ENCODE assay signal across 1 cellular context in the genomic region with DNA sequence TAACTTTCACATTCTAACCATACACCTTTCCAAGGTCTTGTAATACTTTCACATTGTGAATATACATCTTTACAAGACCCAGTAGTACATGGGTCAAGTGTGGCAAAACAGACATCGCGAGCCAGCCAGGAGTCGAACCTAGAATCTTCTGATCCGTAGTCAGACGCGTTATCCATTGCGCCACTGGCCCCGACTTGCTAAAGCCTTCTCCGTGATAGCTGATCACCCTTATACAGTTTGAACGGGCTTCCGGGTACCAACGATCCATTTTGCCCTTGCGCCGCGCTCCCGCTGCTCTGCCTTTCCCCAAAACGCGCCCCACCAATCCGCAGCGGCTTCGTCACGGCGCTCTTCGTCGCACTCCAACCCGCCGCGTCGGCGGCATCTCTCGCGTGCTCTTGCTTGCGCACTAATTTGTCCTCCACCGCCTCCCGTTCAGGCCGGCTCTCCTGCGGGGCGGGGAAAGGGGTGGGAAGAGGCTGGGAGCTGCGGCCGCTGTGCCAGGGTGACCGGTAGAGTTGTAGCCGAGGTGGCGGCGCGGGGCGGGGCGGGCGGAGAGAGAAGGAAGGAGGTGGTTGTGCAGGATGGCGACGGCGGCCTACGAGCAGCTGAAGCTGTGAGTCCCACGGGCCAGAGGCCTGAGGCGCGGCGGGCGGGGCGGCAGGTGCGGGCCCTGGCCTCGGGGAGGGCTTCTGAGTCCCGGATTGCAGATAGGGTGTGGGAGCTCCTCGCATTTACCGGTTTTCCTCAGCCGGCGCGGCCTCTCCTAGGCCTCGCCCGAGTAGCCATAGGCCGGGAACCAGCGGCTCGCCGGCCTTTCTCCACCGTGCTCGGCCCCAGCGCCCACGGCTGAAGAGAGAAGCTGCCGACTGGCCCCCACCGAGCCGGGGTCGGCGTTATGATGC.
A peak's percentile ranks its signal among the peaks of the same experiment; 100 is the strongest.
TF ChIP-seq lines count a peak whose summit lies in the region.

A gene with protein sequence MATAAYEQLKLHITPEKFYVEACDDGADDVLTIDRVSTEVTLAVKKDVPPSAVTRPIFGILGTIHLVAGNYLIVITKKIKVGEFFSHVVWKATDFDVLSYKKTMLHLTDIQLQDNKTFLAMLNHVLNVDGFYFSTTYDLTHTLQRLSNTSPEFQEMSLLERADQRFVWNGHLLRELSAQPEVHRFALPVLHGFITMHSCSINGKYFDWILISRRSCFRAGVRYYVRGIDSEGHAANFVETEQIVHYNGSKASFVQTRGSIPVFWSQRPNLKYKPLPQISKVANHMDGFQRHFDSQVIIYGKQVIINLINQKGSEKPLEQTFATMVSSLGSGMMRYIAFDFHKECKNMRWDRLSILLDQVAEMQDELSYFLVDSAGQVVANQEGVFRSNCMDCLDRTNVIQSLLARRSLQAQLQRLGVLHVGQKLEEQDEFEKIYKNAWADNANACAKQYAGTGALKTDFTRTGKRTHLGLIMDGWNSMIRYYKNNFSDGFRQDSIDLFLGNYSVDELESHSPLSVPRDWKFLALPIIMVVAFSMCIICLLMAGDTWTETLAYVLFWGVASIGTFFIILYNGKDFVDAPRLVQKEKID (plus strand): TSS at position 515 of the 905 bp plus-strand sequence. CDS start 70 bp downstream, at position 585.

TF ChIP-seq in GM12878, 131 proteins besides CTCF, POLR2A, EP300 and RAD21 (continued from another document and continues in another):
- TF ChIP-seq, protein P1, sequence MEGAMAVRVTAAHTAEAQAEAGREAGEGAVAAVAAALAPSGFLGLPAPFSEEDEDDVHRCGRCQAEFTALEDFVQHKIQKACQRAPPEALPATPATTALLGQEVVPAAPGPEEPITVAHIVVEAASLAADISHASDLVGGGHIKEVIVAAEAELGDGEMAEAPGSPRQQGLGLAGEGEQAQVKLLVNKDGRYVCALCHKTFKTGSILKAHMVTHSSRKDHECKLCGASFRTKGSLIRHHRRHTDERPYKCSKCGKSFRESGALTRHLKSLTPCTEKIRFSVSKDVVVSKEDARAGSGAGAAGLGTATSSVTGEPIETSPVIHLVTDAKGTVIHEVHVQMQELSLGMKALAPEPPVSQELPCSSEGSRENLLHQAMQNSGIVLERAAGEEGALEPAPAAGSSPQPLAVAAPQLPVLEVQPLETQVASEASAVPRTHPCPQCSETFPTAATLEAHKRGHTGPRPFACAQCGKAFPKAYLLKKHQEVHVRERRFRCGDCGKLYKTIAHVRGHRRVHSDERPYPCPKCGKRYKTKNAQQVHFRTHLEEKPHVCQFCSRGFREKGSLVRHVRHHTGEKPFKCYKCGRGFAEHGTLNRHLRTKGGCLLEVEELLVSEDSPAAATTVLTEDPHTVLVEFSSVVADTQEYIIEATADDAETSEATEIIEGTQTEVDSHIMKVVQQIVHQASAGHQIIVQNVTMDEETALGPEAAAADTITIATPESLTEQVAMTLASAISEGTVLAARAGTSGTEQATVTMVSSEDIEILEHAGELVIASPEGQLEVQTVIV (IDR thresholded peaks at IDR 0.05; ENCODE audit: borderline replicate concordance, partially characterized antibody), result peak; percentile 74
- TF ChIP-seq BRCA1 (IDR thresholded peaks at IDR 0.05; ENCODE audit: low read depth, low read length) (0 out of 2 replicates have a peak, but pooled peaks have one; percentile 44), SP1 (IDR thresholded peaks at IDR 0.05; ENCODE audit: low read depth, low read length) (peak; percentile 48), NRF1 (conservative IDR thresholded peaks at IDR 0.05; ENCODE audit: low read depth, low read length) (0 out of 2 replicates have a peak, but pooled peaks have one; percentile 30), RFX5 (IDR thresholded peaks at IDR 0.05; ENCODE audit: low read depth, low read length) (peak; percentile 92), CREM (IDR thresholded peaks at IDR 0.05; ENCODE audit: low read depth) (peak; percentile 95), SRF (IDR thresholded peaks at IDR 0.05; ENCODE audit: low read depth in 2 of 2, low read length in 2 of 2) (0 out of 4 replicates have a peak, but pooled peaks of 1 of the 2 experiments have one; percentile 5), RELA (IDR thresholded peaks at IDR 0.05; ENCODE audit: borderline replicate concordance, partially characterized antibody) (peak; percentile 33), TAF1 (IDR thresholded peaks at IDR 0.05; ENCODE audit: borderline replicate concordance, low read depth, low read length) (peak; percentile 70; the same call in 1 of the 2 replicates), FOXM1 (IDR thresholded peaks at IDR 0.05; ENCODE audit: low read depth, low read length) (no peak; the same call in 1 of the 2 replicates), EED (IDR thresholded peaks at IDR 0.05; ENCODE audit: low read depth) (peak; percentile 58), JUND (IDR thresholded peaks at IDR 0.05; ENCODE audit: low read depth, low read length) (no peak), ZNF622 (IDR thresholded peaks at IDR 0.05) (no peak), ZBED1 (IDR thresholded peaks at IDR 0.05; ENCODE audit: borderline replicate concordance) (peak; percentile 79; the same call in 1 of the 2 replicates), POU2F2 (IDR thresholded peaks at IDR 0.05; ENCODE audit: borderline replicate concordance, low read depth, low read length) (peak; percentile 58; the same call in 1 of the 3 replicates), SIN3A (IDR thresholded peaks at IDR 0.05; ENCODE audit: low read depth, low read length) (no peak), CHD2 (IDR thresholded peaks at IDR 0.05; ENCODE audit: borderline replicate concordance, low read depth, low read length) (peak; percentile 91), ETV6 (conservative IDR thresholded peaks at IDR 0.05 in 1 of 2, IDR thresholded peaks at IDR 0.05 in 1 of 2; ENCODE audit: borderline replicate concordance in 1 of 2, low read depth in 1 of 2) (peak in 1 of 2 experiments; percentile 50; a peak in 1 of 4 replicates), BACH1 (IDR thresholded peaks at IDR 0.05; ENCODE audit: borderline replicate concordance) (peak; percentile 17), CBX5 (IDR thresholded peaks at IDR 0.05; ENCODE audit: low read depth) (peak; percentile 88; the same call in 1 of the 2 replicates), HDAC6 (IDR thresholded peaks at IDR 0.05; ENCODE audit: unreplicated experiment) (no peak), POLR2AphosphoS5 (IDR thresholded peaks at IDR 0.05; ENCODE audit: low read length) (peak; percentile 60; the same call in 1 of the 2 replicates), EGR1 (IDR thresholded peaks at IDR 0.05; ENCODE audit: borderline replicate concordance in 1 of 2, low read depth in 2 of 2, low read length in 2 of 2) (peak; percentile 14 to 22; a peak in 1 of 3 replicates), STAT3 (IDR thresholded peaks at IDR 0.05; ENCODE audit: low read depth, low read length) (no peak)
- TF ChIP-seq, protein P2, sequence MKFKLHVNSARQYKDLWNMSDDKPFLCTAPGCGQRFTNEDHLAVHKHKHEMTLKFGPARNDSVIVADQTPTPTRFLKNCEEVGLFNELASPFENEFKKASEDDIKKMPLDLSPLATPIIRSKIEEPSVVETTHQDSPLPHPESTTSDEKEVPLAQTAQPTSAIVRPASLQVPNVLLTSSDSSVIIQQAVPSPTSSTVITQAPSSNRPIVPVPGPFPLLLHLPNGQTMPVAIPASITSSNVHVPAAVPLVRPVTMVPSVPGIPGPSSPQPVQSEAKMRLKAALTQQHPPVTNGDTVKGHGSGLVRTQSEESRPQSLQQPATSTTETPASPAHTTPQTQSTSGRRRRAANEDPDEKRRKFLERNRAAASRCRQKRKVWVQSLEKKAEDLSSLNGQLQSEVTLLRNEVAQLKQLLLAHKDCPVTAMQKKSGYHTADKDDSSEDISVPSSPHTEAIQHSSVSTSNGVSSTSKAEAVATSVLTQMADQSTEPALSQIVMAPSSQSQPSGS (IDR thresholded peaks at IDR 0.05; ENCODE audit: low read length), result no peak
- TF ChIP-seq, protein P3, sequence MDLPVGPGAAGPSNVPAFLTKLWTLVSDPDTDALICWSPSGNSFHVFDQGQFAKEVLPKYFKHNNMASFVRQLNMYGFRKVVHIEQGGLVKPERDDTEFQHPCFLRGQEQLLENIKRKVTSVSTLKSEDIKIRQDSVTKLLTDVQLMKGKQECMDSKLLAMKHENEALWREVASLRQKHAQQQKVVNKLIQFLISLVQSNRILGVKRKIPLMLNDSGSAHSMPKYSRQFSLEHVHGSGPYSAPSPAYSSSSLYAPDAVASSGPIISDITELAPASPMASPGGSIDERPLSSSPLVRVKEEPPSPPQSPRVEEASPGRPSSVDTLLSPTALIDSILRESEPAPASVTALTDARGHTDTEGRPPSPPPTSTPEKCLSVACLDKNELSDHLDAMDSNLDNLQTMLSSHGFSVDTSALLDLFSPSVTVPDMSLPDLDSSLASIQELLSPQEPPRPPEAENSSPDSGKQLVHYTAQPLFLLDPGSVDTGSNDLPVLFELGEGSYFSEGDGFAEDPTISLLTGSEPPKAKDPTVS (IDR thresholded peaks at IDR 0.05; ENCODE audit: low read depth, low read length), result 0 out of 2 replicates have a peak, but pooled peaks have one; percentile 5
- TF ChIP-seq, protein P4, sequence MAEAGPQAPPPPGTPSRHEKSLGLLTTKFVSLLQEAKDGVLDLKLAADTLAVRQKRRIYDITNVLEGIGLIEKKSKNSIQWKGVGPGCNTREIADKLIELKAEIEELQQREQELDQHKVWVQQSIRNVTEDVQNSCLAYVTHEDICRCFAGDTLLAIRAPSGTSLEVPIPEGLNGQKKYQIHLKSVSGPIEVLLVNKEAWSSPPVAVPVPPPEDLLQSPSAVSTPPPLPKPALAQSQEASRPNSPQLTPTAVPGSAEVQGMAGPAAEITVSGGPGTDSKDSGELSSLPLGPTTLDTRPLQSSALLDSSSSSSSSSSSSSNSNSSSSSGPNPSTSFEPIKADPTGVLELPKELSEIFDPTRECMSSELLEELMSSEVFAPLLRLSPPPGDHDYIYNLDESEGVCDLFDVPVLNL (IDR thresholded peaks at IDR 0.05; ENCODE audit: low read depth, low read length), result 0 out of 2 replicates have a peak, but pooled peaks have one; percentile 44
- TF ChIP-seq, protein P5, sequence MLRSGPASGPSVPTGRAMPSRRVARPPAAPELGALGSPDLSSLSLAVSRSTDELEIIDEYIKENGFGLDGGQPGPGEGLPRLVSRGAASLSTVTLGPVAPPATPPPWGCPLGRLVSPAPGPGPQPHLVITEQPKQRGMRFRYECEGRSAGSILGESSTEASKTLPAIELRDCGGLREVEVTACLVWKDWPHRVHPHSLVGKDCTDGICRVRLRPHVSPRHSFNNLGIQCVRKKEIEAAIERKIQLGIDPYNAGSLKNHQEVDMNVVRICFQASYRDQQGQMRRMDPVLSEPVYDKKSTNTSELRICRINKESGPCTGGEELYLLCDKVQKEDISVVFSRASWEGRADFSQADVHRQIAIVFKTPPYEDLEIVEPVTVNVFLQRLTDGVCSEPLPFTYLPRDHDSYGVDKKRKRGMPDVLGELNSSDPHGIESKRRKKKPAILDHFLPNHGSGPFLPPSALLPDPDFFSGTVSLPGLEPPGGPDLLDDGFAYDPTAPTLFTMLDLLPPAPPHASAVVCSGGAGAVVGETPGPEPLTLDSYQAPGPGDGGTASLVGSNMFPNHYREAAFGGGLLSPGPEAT (IDR thresholded peaks at IDR 0.05; ENCODE audit: low read depth), result peak; percentile 86
- TF ChIP-seq, protein P6, sequence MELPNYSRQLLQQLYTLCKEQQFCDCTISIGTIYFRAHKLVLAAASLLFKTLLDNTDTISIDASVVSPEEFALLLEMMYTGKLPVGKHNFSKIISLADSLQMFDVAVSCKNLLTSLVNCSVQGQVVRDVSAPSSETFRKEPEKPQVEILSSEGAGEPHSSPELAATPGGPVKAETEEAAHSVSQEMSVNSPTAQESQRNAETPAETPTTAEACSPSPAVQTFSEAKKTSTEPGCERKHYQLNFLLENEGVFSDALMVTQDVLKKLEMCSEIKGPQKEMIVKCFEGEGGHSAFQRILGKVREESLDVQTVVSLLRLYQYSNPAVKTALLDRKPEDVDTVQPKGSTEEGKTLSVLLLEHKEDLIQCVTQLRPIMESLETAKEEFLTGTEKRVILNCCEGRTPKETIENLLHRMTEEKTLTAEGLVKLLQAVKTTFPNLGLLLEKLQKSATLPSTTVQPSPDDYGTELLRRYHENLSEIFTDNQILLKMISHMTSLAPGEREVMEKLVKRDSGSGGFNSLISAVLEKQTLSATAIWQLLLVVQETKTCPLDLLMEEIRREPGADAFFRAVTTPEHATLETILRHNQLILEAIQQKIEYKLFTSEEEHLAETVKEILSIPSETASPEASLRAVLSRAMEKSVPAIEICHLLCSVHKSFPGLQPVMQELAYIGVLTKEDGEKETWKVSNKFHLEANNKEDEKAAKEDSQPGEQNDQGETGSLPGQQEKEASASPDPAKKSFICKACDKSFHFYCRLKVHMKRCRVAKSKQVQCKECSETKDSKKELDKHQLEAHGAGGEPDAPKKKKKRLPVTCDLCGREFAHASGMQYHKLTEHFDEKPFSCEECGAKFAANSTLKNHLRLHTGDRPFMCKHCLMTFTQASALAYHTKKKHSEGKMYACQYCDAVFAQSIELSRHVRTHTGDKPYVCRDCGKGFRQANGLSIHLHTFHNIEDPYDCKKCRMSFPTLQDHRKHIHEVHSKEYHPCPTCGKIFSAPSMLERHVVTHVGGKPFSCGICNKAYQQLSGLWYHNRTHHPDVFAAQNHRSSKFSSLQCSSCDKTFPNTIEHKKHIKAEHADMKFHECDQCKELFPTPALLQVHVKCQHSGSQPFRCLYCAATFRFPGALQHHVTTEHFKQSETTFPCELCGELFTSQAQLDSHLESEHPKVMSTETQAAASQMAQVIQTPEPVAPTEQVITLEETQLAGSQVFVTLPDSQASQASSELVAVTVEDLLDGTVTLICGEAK (IDR thresholded peaks at IDR 0.05; ENCODE audit: borderline replicate concordance), result peak; percentile 84; the same call in 1 of the 2 replicates
- TF ChIP-seq, protein P7, sequence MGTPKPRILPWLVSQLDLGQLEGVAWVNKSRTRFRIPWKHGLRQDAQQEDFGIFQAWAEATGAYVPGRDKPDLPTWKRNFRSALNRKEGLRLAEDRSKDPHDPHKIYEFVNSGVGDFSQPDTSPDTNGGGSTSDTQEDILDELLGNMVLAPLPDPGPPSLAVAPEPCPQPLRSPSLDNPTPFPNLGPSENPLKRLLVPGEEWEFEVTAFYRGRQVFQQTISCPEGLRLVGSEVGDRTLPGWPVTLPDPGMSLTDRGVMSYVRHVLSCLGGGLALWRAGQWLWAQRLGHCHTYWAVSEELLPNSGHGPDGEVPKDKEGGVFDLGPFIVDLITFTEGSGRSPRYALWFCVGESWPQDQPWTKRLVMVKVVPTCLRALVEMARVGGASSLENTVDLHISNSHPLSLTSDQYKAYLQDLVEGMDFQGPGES (IDR thresholded peaks at IDR 0.05), result no peak
